8 cellular contexts compared by ENCODE assay signal in the genomic region with DNA sequence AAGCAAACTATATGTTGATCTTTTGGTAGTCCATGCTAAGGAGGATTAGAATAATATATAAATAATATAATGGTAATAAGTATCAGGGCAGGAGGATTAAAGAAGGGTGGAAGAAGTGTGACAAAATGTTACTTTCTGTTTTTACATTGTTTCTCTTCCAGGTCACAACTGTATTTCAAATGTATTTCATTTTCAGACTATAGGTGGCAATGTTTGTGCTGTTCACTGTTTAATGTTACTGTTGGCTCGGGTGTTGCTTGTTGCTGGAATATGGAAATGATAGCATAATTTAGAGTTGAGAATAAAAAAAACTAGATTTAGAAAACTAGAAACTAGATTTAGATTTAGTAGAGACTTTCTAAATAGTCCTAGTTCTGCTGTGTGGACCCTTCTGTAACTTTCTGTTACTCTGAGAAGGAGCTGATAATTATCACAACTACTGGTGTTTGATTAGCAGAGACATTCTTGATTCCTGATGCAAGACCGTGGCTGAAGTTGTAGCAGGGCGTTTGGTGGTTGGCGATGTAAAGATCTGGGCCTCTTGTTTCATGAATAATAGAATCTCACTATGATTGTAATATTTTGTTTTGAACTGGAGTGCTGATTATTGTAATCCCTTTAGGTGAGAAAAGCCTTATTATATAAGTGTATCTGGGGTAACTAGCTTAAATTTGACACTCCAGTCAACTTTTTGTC. TPM values are rescaled to one million over a fixed set of nuclear protein-coding genes. Genes with fewer than 3 reads are reported as not detected.
DNase-seq lines count a peak whose midpoint lies in the region; ATAC-seq and TF ChIP-seq lines count a peak whose summit lies in the region.

No MANE protein-coding gene starts in this region.

- ATAC-seq in GM21381 (IDR thresholded peaks at IDR 0.05; ENCODE audit: unreplicated experiment) (peak; percentile 64), GM19023 (IDR thresholded peaks at IDR 0.05; ENCODE audit: unreplicated experiment) (no peak), GM19351 (IDR thresholded peaks at IDR 0.05; ENCODE audit: unreplicated experiment) (no peak), HG03460 (IDR thresholded peaks at IDR 0.05; ENCODE audit: unreplicated experiment) (no peak)

- H3K9ac ChIP-seq in OCI-LY3 (ENCODE audit: low read length): peak overlapping the region; percentile 3; the same call in 1 of the 2 replicates

- TF ChIP-seq CTCF in CD14-positive monocyte (IDR thresholded peaks at IDR 0.05): peak; percentile 32
- TF ChIP-seq CTCF in OCI-LY3 (IDR thresholded peaks at IDR 0.05; ENCODE audit: low read depth, low read length): peak; percentile 95
- TF ChIP-seq CTCF in fibroblast of the aortic adventitia (IDR thresholded peaks at IDR 0.05; ENCODE audit: insufficient read depth, low read length): peak; percentile 41

- H3K9me3 Mint-ChIP-seq in CD14-positive monocyte: no peaks in the 10 kb centered on the region

- H3K4me1 ChIP-seq in OCI-LY3 (ENCODE audit: low read length): peaks cover 26% of the 10 kb centered on the region

- peaks cover 0 to 1% of the 10 kb centered on the region in 2 donors for H3K36me3 Mint-ChIP-seq in CD14-positive monocyte

- H3K27ac ChIP-seq in OCI-LY3 (ENCODE audit: low read length): no peak overlapping the region

- peaks cover 17% of the 10 kb centered on the region for H3K4me1 Mint-ChIP-seq in CD14-positive monocyte

- H3K79me2 ChIP-seq in OCI-LY3 (ENCODE audit: low read length): peaks cover 79% of the 10 kb centered on the region

- H3K4me3 Mint-ChIP-seq in CD14-positive monocyte: no peak overlapping the region

- no peaks in the 10 kb centered on the region for H3K9me3 ChIP-seq in OCI-LY3 (ENCODE audit: insufficient read depth, low read length)

- H3K27me3 ChIP-seq in OCI-LY3 (ENCODE audit: low read depth, low read length): no peaks in the 10 kb centered on the region

- no peak overlapping the region for H2AFZ ChIP-seq in OCI-LY3 (ENCODE audit: low read depth, low read length)

- intact Hi-C loops in CD14-positive monocyte (cut with micrococcal nuclease): no loop called here

- H3K27me3 Mint-ChIP-seq in CD14-positive monocyte (ENCODE audit: low read depth in 3 of 3): peaks cover 0 to 3% (median 3%) of the 10 kb centered on the region in 3 donors

- H3K4me3 ChIP-seq in OCI-LY3 (ENCODE audit: low read length) (no peak overlapping the region), fibroblast of the aortic adventitia (ENCODE audit: low read depth, low read length) (no peak overlapping the region)

- H3K4me2 ChIP-seq in OCI-LY3 (ENCODE audit: low read length): peak overlapping the region; percentile 40

- H4K20me1 ChIP-seq in OCI-LY3 (ENCODE audit: insufficient read depth, low read length): peaks cover 31% of the 10 kb centered on the region

- no peak overlapping the region for H3K27ac Mint-ChIP-seq in CD14-positive monocyte

- DNase-seq in CD14-positive monocyte (ENCODE audit: low spot score) (no peak), fibroblast of the aortic adventitia (ENCODE audit: low read depth) (peak; percentile 39), COLO668 (lab: John Stamatoyannopoulos, UW; ENCODE audit: unreplicated experiment) (no peak)

- H3K36me3 ChIP-seq in OCI-LY3 (replicated peaks; ENCODE audit: low read depth, low read length): peaks cover 14% of the 10 kb centered on the region

RNA-seq across cellular contexts. Expression of a gene that starts 7.9 kb away (rescaled TPM):
- 1 to 10 TPM; 2.5 to 4.5 TPM for polyA plus RNA-seq in CD14-positive monocyte
- 15.5 and 22.2 TPM in 2 replicates for total RNA-seq in fibroblast of the aortic adventitia (ENCODE audit: low replicate concordance)

Comparison
In these comparisons a context has a peak if more than half of its experiments do, and no peak if none do; other contexts are left out.
1. CTCF ChIP-seq: peak in every context shown above with its lines; median percentile 95 in OCI-LY3; 41 in fibroblast of the aortic adventitia; 32 in CD14-positive monocyte.